Comparison of ENCODE assay signal across 8 cellular contexts in genomic region chr1:30757196-30757949, GRCh38. TPM values are rescaled to one million over a fixed set of nuclear protein-coding genes. Genes with fewer than 3 reads are reported as not detected.
DNase-seq lines count a peak whose midpoint lies in the region; ATAC-seq and TF ChIP-seq lines count a peak whose summit lies in the region.

LAPTM5 (minus strand) TSS chr1:30757774; CDS start chr1:30757745, 29 bp downstream.

- H3K9me3 Mint-ChIP-seq in endodermal cell (no peaks in the 10 kb centered on the region), nephron progenitor cell (no peaks in the 10 kb centered on the region)

- H3K27me3 Mint-ChIP-seq in endodermal cell (ENCODE audit: insufficient read depth) = no peaks in the 10 kb centered on the region
- peaks cover 9% of the 10 kb centered on the region for H3K27me3 Mint-ChIP-seq in nephron progenitor cell (ENCODE audit: low read depth, poor library complexity)

- no peak within 1 kb of the TSS for H3K4me3 Mint-ChIP-seq in endodermal cell
- no peak within 1 kb of the TSS for H3K4me3 Mint-ChIP-seq in nephron progenitor cell

- no peaks in the 10 kb centered on the region for H3K4me1 ChIP-seq in endodermal cell (ENCODE audit: control insufficient read depth, insufficient read depth, low read length)

- H3K27ac Mint-ChIP-seq in endodermal cell = peak within 1 kb of the TSS; percentile 30
- H3K27ac Mint-ChIP-seq in nephron progenitor cell = peak within 1 kb of the TSS; percentile 69

- DNase-seq in Kasumi-1 (lab: John Stamatoyannopoulos, UW) (peak; percentile 64 to 72), endodermal cell (no peak), nephron progenitor cell (no peak), NCI-H1694 treated with DMSO at 0.1 percent for 48 hours (lab: John Stamatoyannopoulos, UW) (no peak)
- DNase-seq in activated CD4-positive, alpha-beta T cell treated with anti-CD3 and anti-CD28 coated beads, Interleukin-2, amount 50 U/mL, for 4 hours = peak; percentile 44 to 45

- H3K36me3 ChIP-seq in endodermal cell (ENCODE audit: control insufficient read depth, insufficient read depth, low read length) = no peaks in the 10 kb centered on the region

- peaks cover 14% of the 10 kb centered on the region for H3K4me1 Mint-ChIP-seq in endodermal cell
- peaks cover 69% of the 10 kb centered on the region for H3K4me1 Mint-ChIP-seq in nephron progenitor cell

- TF ChIP-seq CTCF in endodermal cell (conservative IDR thresholded peaks at IDR 0.05) (no peak), nephron progenitor cell (IDR thresholded peaks at IDR 0.05) (no peak)

- no peaks in the 10 kb centered on the region for H3K36me3 Mint-ChIP-seq in endodermal cell (ENCODE audit: low read depth)
- H3K36me3 Mint-ChIP-seq in nephron progenitor cell (ENCODE audit: low read depth) = no peaks in the 10 kb centered on the region

- 90 to 94% methylated on average over 16 to 25 of the region's 25 CpGs for WGBS in endodermal cell (ENCODE audit: insufficient coverage in 1 of 2, insufficient read length in 1 of 2), 2 experiments

- no peak within 1 kb of the TSS for H3K9ac ChIP-seq in endodermal cell (ENCODE audit: extremely low read depth, low read length, poor library complexity, severe bottlenecking)

- H3K27me3 ChIP-seq in endodermal cell (ENCODE audit: control insufficient read depth, insufficient read depth, low read length, poor library complexity, severe bottlenecking) = no peaks in the 10 kb centered on the region

- ATAC-seq in GM19452 (IDR thresholded peaks at IDR 0.05; ENCODE audit: unreplicated experiment) = no peak
- ATAC-seq in GM19035 (IDR thresholded peaks at IDR 0.05; ENCODE audit: unreplicated experiment) = no peak
- ATAC-seq in HG03460 (IDR thresholded peaks at IDR 0.05; ENCODE audit: unreplicated experiment) = no peak

- H3K27ac ChIP-seq in endodermal cell (ENCODE audit: low read depth, low read length) = no peak within 1 kb of the TSS

- H3K4me3 ChIP-seq in endodermal cell (ENCODE audit: low read length) = no peak within 1 kb of the TSS

- H3K9me3 ChIP-seq in endodermal cell (ENCODE audit: control insufficient read depth, low read length) = peaks cover 5% of the 10 kb centered on the region

RNA-seq across cellular contexts. Expression of gene LAPTM5, which starts in this region (rescaled TPM):
- not detected for total RNA-seq in endodermal cell
- polyA plus RNA-seq in endodermal cell (2013, experiment 1 of 2) = 0.93 TPM
- 0.58 TPM for polyA plus RNA-seq in endodermal cell (2013, experiment 2 of 2)

Comparison
In these comparisons a context has a peak if more than half of its experiments do, and no peak if none do; other contexts are left out.
1. DNase-seq: peak in Kasumi-1 (2 of 2) and activated CD4-positive, alpha-beta T cell treated with anti-CD3 and anti-CD28 coated beads, Interleukin-2, amount 50 U/mL, for 4 hours (2 of 2); none in endodermal cell (single experiment), nephron progenitor cell (single experiment) and NCI-H1694 treated with DMSO at 0.1 percent for 48 hours (single experiment).